1 cellular context compared by ENCODE assay signal in genomic region chr2:21633531-21634310, GRCh38.
TF ChIP-seq lines count a peak whose summit lies in the region.

No MANE protein-coding gene starts in this region.

TF ChIP-seq in H1, 55 proteins besides CTCF, POLR2A, EP300 and RAD21 (continued from another document):
- TF ChIP-seq CHD7 (IDR thresholded peaks at IDR 0.05; ENCODE audit: insufficient replicate concordance, low read length): no peak
- no peak for TF ChIP-seq SP4 (IDR thresholded peaks at IDR 0.05; ENCODE audit: low read length)
- no peak for TF ChIP-seq TBP (IDR thresholded peaks at IDR 0.05; ENCODE audit: low read depth, low read length)
TF ChIP-seq in H1: peak in this region for 0.
